28 cellular contexts compared by ENCODE assay signal in the genomic region with DNA sequence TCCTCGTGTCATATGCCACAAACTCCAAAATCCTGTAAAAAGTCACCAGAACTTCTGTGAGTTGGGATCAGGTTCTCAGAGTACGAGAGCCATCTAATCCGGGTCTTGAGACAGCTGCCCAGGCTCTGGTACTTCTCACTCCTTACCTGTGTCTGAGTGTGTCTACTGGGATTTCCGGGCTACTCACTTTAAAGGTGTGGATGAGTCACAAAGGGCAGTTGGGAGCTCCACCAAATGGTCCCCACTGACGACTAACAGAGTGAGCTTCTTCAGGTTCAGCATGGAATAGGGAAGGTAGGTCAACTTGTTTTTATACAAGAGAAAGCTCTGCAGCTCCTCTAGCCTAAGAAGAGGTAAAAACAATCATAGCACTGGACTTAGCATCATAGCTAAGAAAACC. TPM values are rescaled to one million over a fixed set of nuclear protein-coding genes. Genes with fewer than 3 reads are reported as not detected.
DNase-seq lines count a peak whose midpoint lies in the region; ATAC-seq and TF ChIP-seq lines count a peak whose summit lies in the region.
"Had no signal": no experiment of that assay in that cellular context is flagged by ENCODE, and none has a peak within 500 bp of the region (broad histone marks: within the 10 kb centered on the region; RNA-seq: fewer than 3 reads in every experiment).

No MANE protein-coding gene starts in this region.

- no peak overlapping the region for H2BK15ac ChIP-seq in IMR-90 (ENCODE audit: low read depth, low read length)

- H2BK120ac ChIP-seq in IMR-90 (ENCODE audit: low read depth, low read length), result no peak overlapping the region

- H2BK5ac ChIP-seq in IMR-90 (ENCODE audit: low read depth, low read length, poor library complexity, severe bottlenecking), result no peak overlapping the region

- CTCF ChIA-PET in IMR-90 (lab: Yijun Ruan, JAX), result interaction anchor here (0.9 to 2.2 kb wide), 2 partner anchors 38 to 39 kb away, joined by 3 to 5 read pairs; no protein-coding TSS in a partner anchor

- H2AFZ ChIP-seq in IMR-90 (replicated peaks; ENCODE audit: low read length, poor library complexity) (no peak overlapping the region), Karpas-422 (ENCODE audit: low read length) (no peak overlapping the region)
- H2AFZ ChIP-seq: PC-9 had no signal

- H3K56ac ChIP-seq in IMR-90 (ENCODE audit: extremely low read depth, insufficient read depth, low read length), result no peak overlapping the region

- no peak overlapping the region for H3K4ac ChIP-seq in IMR-90 (ENCODE audit: low read depth, low read length)

- no peak overlapping the region for H3K14ac ChIP-seq in IMR-90 (replicated peaks; ENCODE audit: low read depth, low read length)

- H2AK5ac ChIP-seq in IMR-90 (ENCODE audit: low read depth, low read length), result no peak overlapping the region

- H4K20me1 ChIP-seq in IMR-90 (ENCODE audit: insufficient read depth, low read length), result no peaks in the 10 kb centered on the region
- H4K20me1 ChIP-seq in Karpas-422 (ENCODE audit: insufficient read depth, low read depth, low read length), result no peaks in the 10 kb centered on the region

- no peak overlapping the region for H3K4me3 ChIP-seq in IMR-90 (ENCODE audit: insufficient read depth, low read depth, low read length)
- H3K4me3 ChIP-seq in esophagus muscularis mucosa, result no peak overlapping the region
- H3K4me3 ChIP-seq in Karpas-422 (ENCODE audit: low read length), result no peak overlapping the region
- no peak overlapping the region for H3K4me3 ChIP-seq in lower lobe of right lung
- H3K4me3 ChIP-seq: PC-9, SJSA1 had no signal

- ATAC-seq in IMR-90 (ENCODE audit: low read depth) (no peak), lower lobe of right lung (no peak)

- intact Hi-C loops in IMR-90 (cut with micrococcal nuclease) (no loop called here), esophagus muscularis mucosa (cut with DNase I) (no loop called here), lower lobe of right lung (cut with DNase I) (no loop called here)

- H3K9ac ChIP-seq in IMR-90 (ENCODE audit: low read depth, low read length) (no peak overlapping the region), Karpas-422 (ENCODE audit: low read length) (no peak overlapping the region)

- TF ChIP-seq RAD21 in IMR-90 (IDR thresholded peaks at IDR 0.05; ENCODE audit: low read length), result no peak

- BruUV-seq in IMR-90 (replicated peaks; lab: Mats Ljungman, UMichigan), result no TSS peak

- no CpG with 5 or more reads among the region's 5 CpGs for WGBS in IMR-90 (ENCODE audit: extremely low coverage in 2 of 2, insufficient read length in 1 of 2), 2 experiments
- 87% methylated on average over 5 of the region's 5 CpGs for WGBS in esophagus muscularis mucosa

- TF ChIP-seq CTCF in IMR-90 (conservative IDR thresholded peaks at IDR 0.05; ENCODE audit: low read depth, low read length), result no peak
- TF ChIP-seq CTCF in esophagus muscularis mucosa (IDR thresholded peaks at IDR 0.05), result no peak
- no peak for TF ChIP-seq CTCF in lower lobe of right lung (IDR thresholded peaks at IDR 0.05)

- no peaks in the 10 kb centered on the region for H3K9me1 ChIP-seq in IMR-90 (ENCODE audit: insufficient read depth, low read length)

- H3K27me3 ChIP-seq in IMR-90 (ENCODE audit: control insufficient read depth, insufficient read depth, low read length) (no peaks in the 10 kb centered on the region), esophagus muscularis mucosa (no peaks in the 10 kb centered on the region), Karpas-422 (ENCODE audit: low read length) (0 out of 2 replicates have a peak, but pooled peaks cover 3% of the 10 kb centered on the region), lower lobe of right lung (ENCODE audit: low read depth) (no peaks in the 10 kb centered on the region)
- H3K27me3 ChIP-seq: SJSA1 had no signal

- no peak overlapping the region for H4K5ac ChIP-seq in IMR-90 (ENCODE audit: low read depth, low read length)

- H3K36me3 ChIP-seq in IMR-90 (ENCODE audit: control insufficient read depth, insufficient read depth, low read length) (peaks cover 10% of the 10 kb centered on the region; the same call in 1 of the 2 replicates), esophagus muscularis mucosa (peaks cover 0 to 56% (median 0%) of the 10 kb centered on the region in 4 donors), Karpas-422 (ENCODE audit: insufficient read depth, low read length) (no peaks in the 10 kb centered on the region), lower lobe of right lung (no peaks in the 10 kb centered on the region)
- H3K36me3 ChIP-seq: SJSA1 had no signal

- H3K4me1 ChIP-seq in IMR-90 (ENCODE audit: control insufficient read depth, insufficient read depth, low read length) (no peaks in the 10 kb centered on the region; the same call in 1 of the 2 replicates), esophagus muscularis mucosa (no peaks in the 10 kb centered on the region), Karpas-422 (ENCODE audit: low read length) (no peaks in the 10 kb centered on the region), lower lobe of right lung (no peaks in the 10 kb centered on the region)
- H3K4me1 ChIP-seq: Caco-2, SJSA1 had no signal

- DNase-seq in IMR-90, result no peak
- DNase-seq in SW480 (ENCODE audit: low spot score), result peak; percentile 46
- DNase-seq in esophagus muscularis mucosa (ENCODE audit: extremely low spot score), result peak; percentile 85
- no peak for DNase-seq in stimulated activated naive CD4-positive, alpha-beta T cell treated with Interleukin-2 at 50 U/mL for 16 hours (lab: John Stamatoyannopoulos, UW)
- no peak for DNase-seq in Karpas-422
- DNase-seq in lower lobe of right lung, result no peak
- DNase-seq in DMS79 treated with DMSO at 0.1 percent for 48 hours (lab: John Stamatoyannopoulos, UW), result no peak
- DNase-seq: C1 segment of cervical spinal cord; Caco-2; CD4-positive, alpha-beta memory T cell; DMS 273 treated with DMSO at 0.1 percent for 48 hours; DMS79; GF-D8; MV-4-11; NCI-H1105; NCI-H1436 treated with DMSO at 0.1 percent for 48 hours; NCI-H187 treated with DMSO at 0.1 percent for 48 hours; NCI-H2107; NCI-H524; NCI-H774; NK-92 treated with Interleukin-12 subunit alpha and Interleukin-12 subunit beta, amount 100 ng/mL, for 24 hours; PC-9; Right ventricle myocardium superior had no signal

- no peaks in the 10 kb centered on the region for H3K79me1 ChIP-seq in IMR-90 (ENCODE audit: low read depth in 1 of 2, low read length in 2 of 2)

- no peaks in the 10 kb centered on the region for H3K9me2 ChIP-seq in Karpas-422 (replicated peaks; ENCODE audit: insufficient read depth, low read length)

- no peak overlapping the region for H4K91ac ChIP-seq in IMR-90 (ENCODE audit: insufficient read depth, low read depth, low read length)

- no peaks in the 10 kb centered on the region for H3K79me2 ChIP-seq in Karpas-422 (ENCODE audit: low read length)

- dilution Hi-C loops in IMR-90 (cut with HindIII; ENCODE audit: low sequenced_read_pairs, unreplicated experiment), result no loop called here

- in situ Hi-C loops in IMR-90 (cut with MboI; ENCODE audit: low sequenced_read_pairs), result no loop called here

- H3K9me3 ChIP-seq in IMR-90 (ENCODE audit: control insufficient read depth, insufficient read depth, low read length) (no peaks in the 10 kb centered on the region), esophagus muscularis mucosa (no peaks in the 10 kb centered on the region), Karpas-422 (ENCODE audit: low read length) (no peaks in the 10 kb centered on the region), lower lobe of right lung (no peaks in the 10 kb centered on the region)
- H3K9me3 ChIP-seq: Caco-2, SJSA1 had no signal

- H3K4me2 ChIP-seq in IMR-90 (ENCODE audit: low read depth, low read length) (no peak overlapping the region), Karpas-422 (ENCODE audit: low read depth, low read length, poor library complexity, severe bottlenecking) (no peak overlapping the region)
- H3K4me2 ChIP-seq: PC-9 had no signal

- peak overlapping the region; percentile 11 for H2AK9ac ChIP-seq in IMR-90 (replicated peaks; ENCODE audit: low read depth, low read length, poor library complexity)

- no peak for TF ChIP-seq EP300 in esophagus muscularis mucosa (IDR thresholded peaks at IDR 0.05)

- H2BK20ac ChIP-seq in IMR-90 (ENCODE audit: low read depth, low read length), result no peak overlapping the region

- no peak overlapping the region for H3K23ac ChIP-seq in IMR-90 (ENCODE audit: low read depth, low read length)

- POLR2A ChIA-PET in IMR-90 (lab: Charles Lee; ENCODE audit: unreplicated experiment), result no interaction called here

- no peak for TF ChIP-seq POLR2A in IMR-90 (IDR thresholded peaks at IDR 0.05; ENCODE audit: low read depth, low read length)
- no peak for TF ChIP-seq POLR2A in esophagus muscularis mucosa (IDR thresholded peaks at IDR 0.05; ENCODE audit: low read depth)

- H3K18ac ChIP-seq in IMR-90 (ENCODE audit: low read depth, low read length), result no peak overlapping the region

- H3K27ac ChIP-seq in IMR-90 (ENCODE audit: insufficient read depth, low read length) (no peak overlapping the region), esophagus muscularis mucosa (replicated peaks in 1 of 4) (no peak overlapping the region), Karpas-422 (ENCODE audit: low read length) (no peak overlapping the region), lower lobe of right lung (no peak overlapping the region)
- H3K27ac ChIP-seq: PC-9, SJSA1 had no signal

- H4K8ac ChIP-seq in IMR-90 (ENCODE audit: low read depth in 2 of 2, low read length in 2 of 2), result no peak overlapping the region

TF ChIP-seq in IMR-90, 13 proteins besides CTCF, POLR2A, EP300 and RAD21 (continues in another document):
- TF ChIP-seq RCOR1 (IDR thresholded peaks at IDR 0.05; ENCODE audit: insufficient replicate concordance, low read length), result no peak

RNA-seq across cellular contexts. Expression of gene RTP3, which starts 29.5 kb away (rescaled TPM):
- total RNA-seq in IMR-90 (2012; rRNA removed), result 0.18 TPM in 1 of 2 replicates, not detected in the other
- polyA plus RNA-seq in IMR-90 (2012; rRNA removed), result 0.10 and 0.26 TPM in 2 replicates
- 0.05 TPM in 1 of 2 replicates, not detected in the other for polyA plus RNA-seq in IMR-90 (2012; cell fraction: cytosol; rRNA removed)
- 0.08 TPM in 1 of 2 replicates, not detected in the other for polyA plus RNA-seq in IMR-90 (2012; cell fraction: nucleus; rRNA removed; ENCODE audit: low replicate concordance)
- total RNA-seq in esophagus muscularis mucosa, result not detected
- not detected in 2 replicates for total RNA-seq in Karpas-422 (2014; rRNA removed; shearing (Covaris generic); ENCODE audit: low replicate concordance)
- total RNA-seq in lower lobe of right lung, result not detected
- total RNA-seq: A673; Caco-2; CD4-positive, alpha-beta memory T cell; PC-9; Right ventricle myocardium superior; RPMI7951; SJSA1; T-helper 1 cell treated with Interleukin-12 subunit alpha and Interleukin-12 subunit beta and Interleukin-4 antibody, amounts not matched to agents 30 ng/mL and 1 ng/mL, for 36 hours had no signal
- polyA plus RNA-seq: CD4-positive, alpha-beta memory T cell; IgD-negative memory B cell had no signal

RNA-seq across cellular contexts. Expression of gene LRRC2, which starts 38.9 kb away (rescaled TPM):
- total RNA-seq in IMR-90 (2012; rRNA removed), result 4.1 and 4.7 TPM in 2 replicates
- 2.5 and 2.9 TPM in 2 replicates for polyA plus RNA-seq in IMR-90 (2012; rRNA removed)
- 0.96 and 1.2 TPM in 2 replicates for polyA plus RNA-seq in IMR-90 (2012; cell fraction: cytosol; rRNA removed)
- 0.75 and 3.6 TPM in 2 replicates for polyA plus RNA-seq in IMR-90 (2012; cell fraction: nucleus; rRNA removed; ENCODE audit: low replicate concordance)
- under 1 TPM; 0.32 to 0.83 (median 0.55) TPM for total RNA-seq in esophagus muscularis mucosa
- not detected in 2 replicates for total RNA-seq in Karpas-422 (2014; rRNA removed; shearing (Covaris generic); ENCODE audit: low replicate concordance)
- 1.2 TPM for total RNA-seq in lower lobe of right lung

Comparison
In these comparisons a context has a peak if more than half of its experiments do, and no peak if none do; other contexts are left out.
1. DNase-seq: peak in SW480 (single experiment) and esophagus muscularis mucosa (single experiment); none in IMR-90 (single experiment), stimulated activated naive CD4-positive, alpha-beta T cell treated with Interleukin-2 at 50 U/mL for 16 hours (single experiment), Karpas-422 (single experiment), lower lobe of right lung (single experiment) and DMS79 treated with DMSO at 0.1 percent for 48 hours (single experiment).